14 cellular contexts compared by ENCODE assay signal in genomic region chr19:43021629-43022028, GRCh38. TPM values are rescaled to one million over a fixed set of nuclear protein-coding genes. Genes with fewer than 3 reads are reported as not detected.
DNase-seq lines count a peak whose midpoint lies in the region; ATAC-seq and TF ChIP-seq lines count a peak whose summit lies in the region.
"Not testable (repeated sequence)": the region's sequence is repeated elsewhere in the genome, so short reads cannot be mapped to it uniquely, and the experiment has no call there.
"Had no signal": no experiment of that assay in that cellular context is flagged by ENCODE, and none has a peak within 500 bp of the region (broad histone marks: within the 10 kb centered on the region; RNA-seq: fewer than 3 reads in every experiment).

No MANE protein-coding gene starts in this region.

- H3K4me3 ChIP-seq in AG10803 (ENCODE audit: low read length); GM23248; brain microvascular endothelial cell (ENCODE audit: low read depth, low read length); skeletal muscle satellite cell (ENCODE audit: low read length): not testable (repeated sequence)

- H3K79me2 ChIP-seq in GM23248 (ENCODE audit: insufficient read depth) = not testable (repeated sequence)

- DNase-seq in AG10803 (ENCODE audit: low read depth) (peak; percentile 90), GM23248 (peak; percentile 95), M059J (ENCODE audit: low read depth) (peak; percentile 97), brain microvascular endothelial cell (peak; percentile 81), fibroblast of gingiva (ENCODE audit: low read depth) (peak; percentile 52), kidney glomerular epithelial cell (lab: John Stamatoyannopoulos, UW) (peak; percentile 52)

- not testable (repeated sequence) for H3K9me3 ChIP-seq in GM23248 (ENCODE audit: low read depth); skeletal muscle satellite cell (replicated peaks; ENCODE audit: low read length)

- TF ChIP-seq CTCF in AG10803 (conservative IDR thresholded peaks at IDR 0.05; ENCODE audit: low read length); brain microvascular endothelial cell (IDR thresholded peaks at IDR 0.05; ENCODE audit: low read depth, low read length, missing control alignments): not testable (repeated sequence)

- H3K9ac ChIP-seq in GM23248 (peak overlapping the region; percentile 72), skeletal muscle satellite cell (ENCODE audit: low read depth, low read length) (peak overlapping the region; percentile 64)

- H3K4me1 ChIP-seq in GM23248 (ENCODE audit: insufficient read depth) (peaks cover 42% of the 10 kb centered on the region), skeletal muscle satellite cell (ENCODE audit: control insufficient read depth, insufficient read depth, low read length) (peaks cover 14% of the 10 kb centered on the region)

- not testable (repeated sequence) for H4K20me1 ChIP-seq in GM23248 (ENCODE audit: insufficient read depth)

- H3K27me3 ChIP-seq in GM23248 (replicated peaks; ENCODE audit: insufficient read depth); brain microvascular endothelial cell (replicated peaks); skeletal muscle satellite cell (ENCODE audit: control insufficient read depth, insufficient read depth, low read length): not testable (repeated sequence)

- not testable (repeated sequence) for H3K9me2 ChIP-seq in GM23248 (ENCODE audit: insufficient read depth)

- H3K4me2 ChIP-seq in GM23248 (ENCODE audit: unreplicated experiment) (peak overlapping the region; percentile 59), skeletal muscle satellite cell (ENCODE audit: low read length) (peak overlapping the region; percentile 65)

- H3F3A ChIP-seq in GM23248 (ENCODE audit: insufficient read depth) = peaks cover 34% of the 10 kb centered on the region

- H3K27ac ChIP-seq in GM23248 (peak overlapping the region; percentile 99), brain microvascular endothelial cell (peak overlapping the region; percentile 65)

- H3K36me3 ChIP-seq in GM23248 (ENCODE audit: low read depth); brain microvascular endothelial cell (replicated peaks); skeletal muscle satellite cell (ENCODE audit: insufficient read depth, low read length): not testable (repeated sequence)

- ATAC-seq in SK-N-SH treated with all-trans-retinoic acid at 6 μM for 48 hours = peak; percentile 70; the same call in 2 of the 3 replicates

- in situ Hi-C loops in GM23248 (cut with MboI); brain microvascular endothelial cell (cut with HindIII; ENCODE audit: low pct_ligation_motif_present, low sequenced_read_pairs): not testable (repeated sequence)

- 1 to 2% methylated on average over 4 of the region's 4 CpGs for WGBS in GM23248 (ENCODE audit: low coverage in 1 of 2, low lambda C conversion rate in 2 of 2, missing lambda C conversion rate in 2 of 2), 2 experiments

- not testable (repeated sequence) for H2AFZ ChIP-seq in GM23248

TF ChIP-seq in SK-N-SH treated with all-trans-retinoic acid at 6 μM for 48 hours, 23 proteins besides CTCF, POLR2A, EP300 and RAD21:
- TF ChIP-seq ZFP3 (CRISPR knock-in tag; IDR thresholded peaks at IDR 0.05) = 0 out of 2 replicates have a peak, but pooled peaks have one; percentile 24

RNA-seq across cellular contexts. Expression of gene PSG11, which starts 4.6 kb away (rescaled TPM):
- total RNA-seq in GM23248 (2014; rRNA removed; shearing (Covaris generic)) = not detected in 2 replicates
- 0.36 and 0.85 TPM in 2 replicates for polyA plus RNA-seq in GM23248 (2016; fragmentation: Nextera tagmentation; extraction: Ambion mirVana)
- total RNA-seq in M059J (2014; rRNA removed; shearing (Covaris generic)) = 0.49 and 0.69 TPM in 2 replicates
- total RNA-seq in skeletal muscle satellite cell (2012; rRNA removed) = not detected in 2 replicates
- total RNA-seq: activated T-cell treated with anti-CD3 and anti-CD28 coated beads, Interleukin-2, amount 50 U/mL, for 72 hours; left lung; mononuclear cell; neural crest cell; progenitor cell of endocrine pancreas; smooth muscle cell had no signal
- polyA plus RNA-seq: smooth muscle cell had no signal
